In genomic region chr18:24014062-24014985, GRCh38 we compare ENCODE assay signal across 8 cellular contexts. TPM values are rescaled to one million over a fixed set of nuclear protein-coding genes. Genes with fewer than 3 reads are reported as not detected.
DNase-seq lines count a peak whose midpoint lies in the region; TF ChIP-seq lines count a peak whose summit lies in the region.

Gene TTC39C, plus strand, starts transcription at chr18:24014754. Its CDS starts 118 bp downstream, at chr18:24014872.

- no peaks in the 10 kb centered on the region for H3K9me3 Mint-ChIP-seq in brain
- no peaks in the 10 kb centered on the region for H3K9me3 Mint-ChIP-seq in immature natural killer cell

- DNase-seq in G401 (ENCODE audit: low spot score): peak; percentile 64
- peak; percentile 29 to 77 for DNase-seq in HAP-1 (ENCODE audit: low spot score in 2 of 2)
- peak; percentile 78 for DNase-seq in NCI-H1092 treated with DMSO at 0.1 percent for 48 hours (lab: John Stamatoyannopoulos, UW)
- peak; percentile 85 for DNase-seq in UCSD-AML1 (lab: John Stamatoyannopoulos, UW; ENCODE audit: unreplicated experiment)
- peak; percentile 87 to 88 (median 87) for DNase-seq in immature natural killer cell
- peak; percentile 69 to 85 for DNase-seq in stimulated activated CD4-positive, alpha-beta T cell treated with anti-CD3 and anti-CD28 coated beads, Interleukin-12 subunit alpha, Interleukin-12 subunit beta, amount 100 ng/mL, for 24 hours (ENCODE audit: low read depth in 2 of 2)
- DNase-seq in OCI-M2 (lab: John Stamatoyannopoulos, UW; ENCODE audit: unreplicated experiment): no peak

- TF ChIP-seq CTCF in brain (conservative IDR thresholded peaks at IDR 0.05): no peak

- H3K36me3 Mint-ChIP-seq in brain (no peaks in the 10 kb centered on the region), immature natural killer cell (no peaks in the 10 kb centered on the region)

- in situ Hi-C loops in G401 (cut with HindIII; ENCODE audit: low sequenced_read_pairs) (no loop called here), HAP-1 (cut with MboI; ENCODE audit: low sequenced_read_pairs) (no loop called here)

- H3K27me3 Mint-ChIP-seq in brain (peaks cover 7% of the 10 kb centered on the region), immature natural killer cell (ENCODE audit: low read depth in 3 of 3) (peaks cover 9 to 13% (median 9%) of the 10 kb centered on the region in 3 donors)

- 0 out of 2 replicates have a peak, but pooled peaks cover 2% of the 10 kb centered on the region for H3K27me3 ChIP-seq in HAP-1 (ENCODE audit: low read depth)

- no peaks in the 10 kb centered on the region; the same call in 1 of the 2 replicates for H3K36me3 ChIP-seq in HAP-1 (replicated peaks)

- peaks cover 10% of the 10 kb centered on the region for H3K4me1 ChIP-seq in HAP-1

- H3K4me3 ChIP-seq in HAP-1: peak within 1 kb of the TSS; percentile 69

- H3K4me3 Mint-ChIP-seq in brain (peak within 1 kb of the TSS; percentile 87 to 96 (median 94)), immature natural killer cell (peak within 1 kb of the TSS; percentile 96 to 99 (median 96))

- H3K27ac Mint-ChIP-seq in brain (peak within 1 kb of the TSS; percentile 51 to 95 (median 89)), immature natural killer cell (peak within 1 kb of the TSS; percentile 87 to 97 (median 93))

- no peaks in the 10 kb centered on the region for H3K9me3 ChIP-seq in HAP-1

- H3K4me1 Mint-ChIP-seq in brain: peaks cover 36% of the 10 kb centered on the region
- peaks cover 81 to 86% of the 10 kb centered on the region in 2 donors for H3K4me1 Mint-ChIP-seq in immature natural killer cell

RNA-seq across cellular contexts. Expression of gene TTC39C, which starts in this region (rescaled TPM):
- 3.1 and 4.1 TPM in 2 replicates for total RNA-seq in G401 (2014; rRNA removed; shearing (Covaris generic))
- polyA plus RNA-seq in brain (ENCODE audit: insufficient read depth, low read depth, low replicate concordance): 6.3 TPM
- 10 to 100 TPM; 18.3 to 26.7 (median 25.0) TPM for polyA plus RNA-seq in immature natural killer cell
